In genomic region chr16:84617631-84618427, GRCh38 we compare ENCODE assay signal across 1 cellular context.
TF ChIP-seq lines count a peak whose summit lies in the region.

TSS of gene COTL1 (minus strand) at chr16:84618078. CDS start at chr16:84617914, 164 bp downstream.

TF ChIP-seq in GM12878, 131 proteins besides CTCF, POLR2A, EP300 and RAD21 (continued from another document and continues in another):
- TF ChIP-seq PBX3 (IDR thresholded peaks at IDR 0.05; ENCODE audit: insufficient replicate concordance, low read depth, low read length) = no peak
- 0 out of 2 replicates have a peak, but pooled peaks have one; percentile 33 for TF ChIP-seq REST (IDR thresholded peaks at IDR 0.05; ENCODE audit: low read depth, low read length)
- TF ChIP-seq MEF2A (IDR thresholded peaks at IDR 0.05; ENCODE audit: insufficient read depth, low read depth, low read length) = 0 out of 2 replicates have a peak, but pooled peaks have one; percentile 10
- TF ChIP-seq IRF5 (IDR thresholded peaks at IDR 0.05; ENCODE audit: borderline replicate concordance) = no peak
- peak in 1 of 2 experiments; percentile 84; a peak in 2 of 4 replicates for TF ChIP-seq BHLHE40 (IDR thresholded peaks at IDR 0.05; ENCODE audit: borderline replicate concordance in 1 of 2, low read depth in 2 of 2, low read length in 1 of 2)
- TF ChIP-seq ZNF274 (IDR thresholded peaks at IDR 0.05; ENCODE audit: insufficient read depth, insufficient read length) = no peak
- TF ChIP-seq HCFC1 (IDR thresholded peaks at IDR 0.05; ENCODE audit: low read length) = no peak
- TF ChIP-seq SUZ12 (IDR thresholded peaks at IDR 0.05; ENCODE audit: unreplicated experiment) = no peak
- no peak for TF ChIP-seq PKNOX1 (IDR thresholded peaks at IDR 0.05)
- no peak for TF ChIP-seq NFIC (IDR thresholded peaks at IDR 0.05; ENCODE audit: low read depth, low read length)
- TF ChIP-seq SMAD1 (IDR thresholded peaks at IDR 0.05; ENCODE audit: low read depth, partially characterized antibody) = no peak
- no peak for TF ChIP-seq BCL3 (IDR thresholded peaks at IDR 0.05; ENCODE audit: borderline replicate concordance, insufficient read depth, low read depth, low read length, poor library complexity, severe bottlenecking)
- no peak for TF ChIP-seq ZNF622 (IDR thresholded peaks at IDR 0.05)
- TF ChIP-seq WRNIP1 (IDR thresholded peaks at IDR 0.05; ENCODE audit: borderline replicate concordance, low read depth, low read length) = no peak
- TF ChIP-seq CHD2 (IDR thresholded peaks at IDR 0.05; ENCODE audit: borderline replicate concordance, low read depth, low read length) = peak; percentile 72; the same call in 1 of the 2 replicates
- TF ChIP-seq MXI1 (IDR thresholded peaks at IDR 0.05; ENCODE audit: low read depth, low read length) = no peak
- no peak for TF ChIP-seq PAX8 (IDR thresholded peaks at IDR 0.05)
- peak; percentile 97 for TF ChIP-seq ZNF24 (IDR thresholded peaks at IDR 0.05)
- peak; percentile 41 to 49; a peak in 2 of 4 replicates for TF ChIP-seq IKZF2 (IDR thresholded peaks at IDR 0.05)
- 0 out of 2 replicates have a peak, but pooled peaks have one; percentile 56 for TF ChIP-seq HDGF (IDR thresholded peaks at IDR 0.05)
- TF ChIP-seq BCLAF1 (IDR thresholded peaks at IDR 0.05) = no peak
- peak; percentile 61; the same call in 1 of the 2 replicates for TF ChIP-seq RFX5 (IDR thresholded peaks at IDR 0.05; ENCODE audit: low read depth, low read length)
- TF ChIP-seq BACH1 (IDR thresholded peaks at IDR 0.05; ENCODE audit: borderline replicate concordance) = peak; percentile 98
- peak; percentile 58 for TF ChIP-seq FOS (IDR thresholded peaks at IDR 0.05; ENCODE audit: borderline replicate concordance, extremely low read depth, insufficient read length)
- TF ChIP-seq YY1 (IDR thresholded peaks at IDR 0.05; ENCODE audit: low read depth, low read length) = 0 out of 2 replicates have a peak, but pooled peaks have one; percentile 41
- peak; percentile 88; the same call in 1 of the 2 replicates for TF ChIP-seq RB1 (IDR thresholded peaks at IDR 0.05; ENCODE audit: borderline replicate concordance)
- TF ChIP-seq HDAC6 (IDR thresholded peaks at IDR 0.05; ENCODE audit: unreplicated experiment) = peak; percentile 90
- no peak for TF ChIP-seq ZBTB40 (IDR thresholded peaks at IDR 0.05; ENCODE audit: borderline replicate concordance)
- 0 out of 2 replicates have a peak, but pooled peaks have one; percentile 10 for TF ChIP-seq NR2C1 (IDR thresholded peaks at IDR 0.05)
- peak; percentile 86; the same call in 1 of the 2 replicates for TF ChIP-seq POLR2AphosphoS5 (IDR thresholded peaks at IDR 0.05; ENCODE audit: low read length)
- 0 out of 2 replicates have a peak, but pooled peaks have one; percentile 8 for TF ChIP-seq TBL1XR1 (IDR thresholded peaks at IDR 0.05; ENCODE audit: low read depth, low read length)
- peak; percentile 79; the same call in 2 of the 3 replicates for TF ChIP-seq POU2F2 (IDR thresholded peaks at IDR 0.05; ENCODE audit: borderline replicate concordance, low read depth, low read length)
- no peak for TF ChIP-seq SREBF1 (IDR thresholded peaks at IDR 0.05; ENCODE audit: low read length)
- TF ChIP-seq CREB1 (IDR thresholded peaks at IDR 0.05; ENCODE audit: low read depth) = no peak
- no peak for TF ChIP-seq ATF2 (IDR thresholded peaks at IDR 0.05; ENCODE audit: low read length)
- TF ChIP-seq YBX1 (IDR thresholded peaks at IDR 0.05) = no peak
- no peak for TF ChIP-seq PRDM15 (CRISPR knock-in tag; IDR thresholded peaks at IDR 0.05)
- peak; percentile 41; the same call in 1 of the 2 replicates for TF ChIP-seq NRF1 (conservative IDR thresholded peaks at IDR 0.05; ENCODE audit: low read depth, low read length)
